ENCODE assay signal across 12 cellular contexts in genomic region chr4:48360285-48360965, GRCh38. TPM values are rescaled to one million over a fixed set of nuclear protein-coding genes. Genes with fewer than 3 reads are reported as not detected.
DNase-seq lines count a peak whose midpoint lies in the region; ATAC-seq and TF ChIP-seq lines count a peak whose summit lies in the region.
"Had no signal": no experiment of that assay in that cellular context is flagged by ENCODE, and none has a peak within 500 bp of the region (broad histone marks: within the 10 kb centered on the region; RNA-seq: fewer than 3 reads in every experiment).

No MANE protein-coding gene starts in this region.

- H3K9me3 Mint-ChIP-seq in nephron progenitor cell = peaks cover 27% of the 10 kb centered on the region

- no peak overlapping the region for H3K9ac ChIP-seq in SK-N-MC (ENCODE audit: insufficient read length)

- H3K27me3 ChIP-seq in Peyer's patch = no peaks in the 10 kb centered on the region

- peak overlapping the region; percentile 56 for H3K4me3 ChIP-seq in SK-N-MC
- no peak overlapping the region for H3K4me3 ChIP-seq in Peyer's patch

- ATAC-seq in esophagus mucosa = peak; percentile 51

- no peak for TF ChIP-seq POLR2A in Peyer's patch (IDR thresholded peaks at IDR 0.05)

- peak; percentile 47 for DNase-seq in Daoy (ENCODE audit: low read depth)
- DNase-seq in SK-N-MC (ENCODE audit: low read depth, low spot score) = peak; percentile 90
- no peak for DNase-seq in nephron progenitor cell
- no peak for DNase-seq in NCI-H446 (lab: John Stamatoyannopoulos, UW)
- DNase-seq in activated CD4-positive, CD25-positive, alpha-beta regulatory T cell (lab: John Stamatoyannopoulos, UW) = no peak
- no peak for DNase-seq in germinal center (ENCODE audit: low spot score)
- no peak for DNase-seq in Peyer's patch
- DNase-seq: activated CD4-positive, alpha-beta T cell treated with anti-CD3 and anti-CD28 coated beads for 48 hours; activated effector memory CD4-positive, alpha-beta T cell treated with anti-CD3 and anti-CD28 coated beads, Interleukin-2, amount 50 U/mL, for 16 hours; hypothalamus; Kasumi-1 had no signal

- H3K36me3 ChIP-seq in SK-N-MC (ENCODE audit: insufficient read depth, low read length) = no peaks in the 10 kb centered on the region
- H3K36me3 ChIP-seq in Peyer's patch = no peaks in the 10 kb centered on the region

- TF ChIP-seq CTCF in nephron progenitor cell (IDR thresholded peaks at IDR 0.05) (no peak), Peyer's patch (IDR thresholded peaks at IDR 0.05) (no peak)

- peak overlapping the region; percentile 69 for H3K27ac Mint-ChIP-seq in nephron progenitor cell

- peaks cover 0 to 5% (median 0%) of the 10 kb centered on the region in 4 donors for H3K4me1 ChIP-seq in Peyer's patch

- H3K4me3 Mint-ChIP-seq in nephron progenitor cell = no peak overlapping the region

- peak overlapping the region; percentile 94 for H3K27ac ChIP-seq in SK-N-MC
- H3K27ac ChIP-seq in Peyer's patch = no peak overlapping the region

- H3K4me1 Mint-ChIP-seq in nephron progenitor cell = no peaks in the 10 kb centered on the region

- H3K9me3 ChIP-seq in SK-N-MC (ENCODE audit: low read depth, low read length) = no peaks in the 10 kb centered on the region
- H3K9me3 ChIP-seq in Peyer's patch = no peaks in the 10 kb centered on the region

- peaks cover 40% of the 10 kb centered on the region for H3K36me3 Mint-ChIP-seq in nephron progenitor cell (ENCODE audit: low read depth)

- no peaks in the 10 kb centered on the region for H3K27me3 Mint-ChIP-seq in nephron progenitor cell (ENCODE audit: low read depth, poor library complexity)

RNA-seq across cellular contexts. Expression of gene SLAIN2, which starts 19.1 kb away (rescaled TPM):
- total RNA-seq in Daoy (2014; rRNA removed; shearing (Covaris generic)) = 25.8 and 28.7 TPM in 2 replicates
- total RNA-seq in esophagus mucosa (79.1 TPM), Peyer's patch (10 to 100 TPM; 19.1 to 40.9 (median 22.4) TPM)

Comparison
In these comparisons a context has a peak if more than half of its experiments do, and no peak if none do; other contexts are left out.
1. DNase-seq: peak in Daoy (single experiment) and SK-N-MC (single experiment); none in nephron progenitor cell (single experiment), NCI-H446 (0 of 2), activated CD4-positive, CD25-positive, alpha-beta regulatory T cell (0 of 4), germinal center (single experiment) and Peyer's patch (0 of 3).